ENCODE assay signal across 7 cellular contexts in the genomic region with DNA sequence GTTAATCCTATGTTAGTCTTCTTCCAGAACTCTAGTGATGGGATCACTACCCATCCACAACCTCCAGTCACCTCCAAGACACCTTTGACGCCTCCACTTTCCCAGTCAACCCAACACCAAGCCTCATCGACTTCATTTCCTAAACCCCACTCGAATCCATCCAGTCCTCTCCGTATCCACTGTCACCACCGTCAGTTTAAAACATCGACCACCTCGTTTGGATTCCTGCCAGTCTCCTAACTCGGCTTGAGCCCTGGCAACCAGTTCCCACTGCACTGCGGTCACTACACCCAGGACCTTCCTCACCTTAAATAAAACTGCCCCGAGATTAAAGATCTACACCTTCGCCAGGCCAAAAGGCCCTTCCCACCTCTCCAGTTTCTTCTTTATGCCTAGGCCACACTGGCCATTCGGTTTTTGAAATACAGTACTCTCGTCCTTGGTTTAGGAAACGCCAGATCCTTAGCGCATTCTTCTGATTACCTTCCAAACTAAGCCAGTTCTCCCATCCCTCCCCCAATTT. TPM values are rescaled to one million over a fixed set of nuclear protein-coding genes. Genes with fewer than 3 reads are reported as not detected.
DNase-seq lines count a peak whose midpoint lies in the region; ATAC-seq, FAIRE-seq and TF ChIP-seq lines count a peak whose summit lies in the region.

No MANE protein-coding gene starts in this region.

- no peak for TF ChIP-seq POLR2A in H54 (IDR thresholded peaks at IDR 0.05; ENCODE audit: low read depth, low read length)

- no peak for ATAC-seq in stimulated activated memory B cell treated with anti-CD40 and anti-IgM and Interleukin-4, amounts not matched to agents 10 μg/mL and 1 μg/mL and 100 μg/mL, for 72 hours
- ATAC-seq in GM21576 (IDR thresholded peaks at IDR 0.05; ENCODE audit: unreplicated experiment), result no peak

- FAIRE-seq in H54 (lab: Jason Lieb, UNC), result no peak

- H3K36me3 Mint-ChIP-seq in stimulated activated memory B cell treated with anti-CD40 and anti-IgM and Interleukin-4, amounts not matched to agents 10 μg/mL and 1 μg/mL and 100 μg/mL, for 72 hours, result peaks cover 10% of the 10 kb centered on the region

- peaks cover 13% of the 10 kb centered on the region; the same call in 1 of the 2 replicates for H3K27me3 ChIP-seq in HUES6 (ENCODE audit: control insufficient read depth, insufficient read depth, low read length)

- H3K27ac ChIP-seq in HUES6 (ENCODE audit: low read depth, low read length), result peak overlapping the region; percentile 91; the same call in 1 of the 2 replicates

- H3K9me3 ChIP-seq in HUES6 (ENCODE audit: control insufficient read depth, insufficient read depth, low read depth, low read length), result no peaks in the 10 kb centered on the region

- TF ChIP-seq CTCF in WI38 (IDR thresholded peaks at IDR 0.05; ENCODE audit: low read depth, low read length), result no peak

- no peaks in the 10 kb centered on the region for H3K27me3 Mint-ChIP-seq in stimulated activated memory B cell treated with anti-CD40 and anti-IgM and Interleukin-4, amounts not matched to agents 10 μg/mL and 1 μg/mL and 100 μg/mL, for 72 hours

- H3K9ac ChIP-seq in HUES6 (ENCODE audit: low read length), result peak overlapping the region; percentile 98

- H3K36me3 ChIP-seq in HUES6 (ENCODE audit: control insufficient read depth, insufficient read depth, low read length), result no peaks in the 10 kb centered on the region

- H3K27ac Mint-ChIP-seq in stimulated activated memory B cell treated with anti-CD40 and anti-IgM and Interleukin-4, amounts not matched to agents 10 μg/mL and 1 μg/mL and 100 μg/mL, for 72 hours, result peak overlapping the region; percentile 97

- H3K4me1 Mint-ChIP-seq in stimulated activated memory B cell treated with anti-CD40 and anti-IgM and Interleukin-4, amounts not matched to agents 10 μg/mL and 1 μg/mL and 100 μg/mL, for 72 hours, result peaks cover 49% of the 10 kb centered on the region

- H3K4me1 ChIP-seq in HUES6 (ENCODE audit: control insufficient read depth, insufficient read depth, low read length), result no peaks in the 10 kb centered on the region; the same call in 1 of the 2 replicates

- peak overlapping the region; percentile 95 for H3K4me3 Mint-ChIP-seq in stimulated activated memory B cell treated with anti-CD40 and anti-IgM and Interleukin-4, amounts not matched to agents 10 μg/mL and 1 μg/mL and 100 μg/mL, for 72 hours

- H3K9me3 Mint-ChIP-seq in stimulated activated memory B cell treated with anti-CD40 and anti-IgM and Interleukin-4, amounts not matched to agents 10 μg/mL and 1 μg/mL and 100 μg/mL, for 72 hours, result no peaks in the 10 kb centered on the region

- DNase-seq in occipital lobe (lab: John Stamatoyannopoulos, UW) (no peak), H54 (ENCODE audit: insufficient read length, low spot score) (no peak)

- H3K4me3 ChIP-seq in HUES6 (ENCODE audit: low read depth, low read length), result peak overlapping the region; percentile 90
- peak overlapping the region; percentile 95 for H3K4me3 ChIP-seq in WI38 (ENCODE audit: low read depth, low read length)
- peak overlapping the region; percentile 91 for H3K4me3 ChIP-seq in iPS-11a (ENCODE audit: low read depth, low read length)

RNA-seq across cellular contexts. Expression of a gene that starts 1.2 kb away (rescaled TPM):
- 50.2 TPM for total RNA-seq in occipital lobe

RNA-seq across cellular contexts. Expression of a gene that starts 24.7 kb away (rescaled TPM):
- 68.0 TPM for total RNA-seq in occipital lobe
